Comparison of ENCODE assay signal across 23 cellular contexts in the genomic region with DNA sequence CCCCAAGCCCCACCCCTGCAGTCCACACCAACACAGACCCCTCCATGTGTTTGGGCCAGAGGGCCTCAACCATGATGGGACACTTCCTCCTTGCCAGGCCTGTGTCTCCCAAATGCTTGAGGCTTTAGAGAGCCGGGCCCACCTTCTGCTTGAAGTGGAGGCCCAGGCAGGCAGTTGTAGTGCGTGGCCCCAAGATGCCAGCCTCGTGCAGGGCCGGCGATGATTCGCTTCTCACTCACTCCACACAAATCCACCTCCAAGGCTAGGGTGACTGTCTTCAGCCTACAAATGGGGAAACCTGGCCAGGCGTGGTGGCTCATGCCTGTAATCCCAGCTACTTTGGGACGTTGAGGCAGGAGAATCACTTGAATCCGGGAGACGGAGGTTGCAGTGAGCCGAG. TPM values are rescaled to one million over a fixed set of nuclear protein-coding genes. Genes with fewer than 3 reads are reported as not detected.
DNase-seq lines count a peak whose midpoint lies in the region; ATAC-seq, FAIRE-seq and TF ChIP-seq lines count a peak whose summit lies in the region.
"Had no signal": no experiment of that assay in that cellular context is flagged by ENCODE, and none has a peak within 500 bp of the region (broad histone marks: within the 10 kb centered on the region; RNA-seq: fewer than 3 reads in every experiment).

No MANE protein-coding gene starts in this region.

- peak overlapping the region; percentile 61 for H3K27ac Mint-ChIP-seq in Caco-2 (ENCODE audit: unreplicated experiment)
- H3K27ac Mint-ChIP-seq: activated T-helper 2 cell treated with anti-CD3 and anti-CD28 coated beads, Interferon-gamma antibody, Interleukin-2, Interleukin-4, amounts not matched to agents 10 μg/mL and 5 μg/mL and 100 μg/mL, durations not matched to agents 14 hours and 24 hours and 36 hours; memory B cell had no signal

- BruUV-seq in Caco-2 (replicated peaks; lab: Mats Ljungman, UMichigan) = no TSS peak

- peaks cover 48% of the 10 kb centered on the region for H3K4me1 ChIP-seq in Caco-2
- peaks cover 7 to 17% of the 10 kb centered on the region in 2 donors for H3K4me1 ChIP-seq in neuronal stem cell (ENCODE audit: control insufficient read depth in 2 of 2, insufficient read depth in 1 of 2, low read depth in 1 of 2, low read length in 2 of 2)
- H3K4me1 ChIP-seq: testis had no signal

- H3K4me1 Mint-ChIP-seq in Caco-2 (ENCODE audit: low read depth, unreplicated experiment) = peaks cover 17% of the 10 kb centered on the region

- peaks cover 9% of the 10 kb centered on the region for H3K79me1 ChIP-seq in neuronal stem cell (ENCODE audit: low read depth, low read length)

- H3K9me3 Mint-ChIP-seq in Caco-2 (ENCODE audit: unreplicated experiment) = no peaks in the 10 kb centered on the region
- H3K9me3 Mint-ChIP-seq: activated T-helper 2 cell treated with anti-CD3 and anti-CD28 coated beads, Interferon-gamma antibody, Interleukin-2, Interleukin-4, amounts not matched to agents 10 μg/mL and 5 μg/mL and 100 μg/mL, durations not matched to agents 14 hours and 24 hours and 36 hours; memory B cell had no signal

- H4K8ac ChIP-seq in neuronal stem cell (ENCODE audit: low read depth, low read length) = no peak overlapping the region

- H4K91ac ChIP-seq in neuronal stem cell (ENCODE audit: low read depth, low read length, poor library complexity) = no peak overlapping the region

- DNase-seq in Caco-2 (no peak), HPDE6-E6E7 (ENCODE audit: extremely low spot score) (peak; percentile 44), bronchial epithelial cell (ENCODE audit: low read depth) (peak; percentile 74), neuronal stem cell (ENCODE audit: low spot score) (no peak), omental fat pad (ENCODE audit: low spot score) (no peak)
- DNase-seq in activated effector memory CD4-positive, alpha-beta T cell treated with Interleukin-2 at 50 U/mL for 16 hours = no peak
- DNase-seq: DND-41; erythroblast; KBM-7; NCI-H1105 treated with DMSO at 0.1 percent for 48 hours; NCI-H2171 treated with DMSO at 0.1 percent for 48 hours; NCI-H774; nucleus accumbens; PC-9; stimulated activated CD4-positive, alpha-beta T cell treated with anti-CD3 and anti-CD28 coated beads, Interleukin-2, amount 100 ng/mL, for 48 hours; testis had no signal

- no CpG with 5 or more reads among the region's 11 CpGs for WGBS in neuronal stem cell (ENCODE audit: extremely low coverage in 2 of 2, insufficient read length in 2 of 2, insufficient replicate concordance in 1 of 2), 2 donors

- no peak for TF ChIP-seq CTCF in Caco-2 (IDR thresholded peaks at IDR 0.05; ENCODE audit: insufficient read depth in 1 of 2, low read depth in 1 of 2, low read length in 1 of 2, severe bottlenecking in 1 of 2, unreplicated experiment in 1 of 2)
- TF ChIP-seq CTCF in bronchial epithelial cell (IDR thresholded peaks at IDR 0.05; ENCODE audit: insufficient read depth, low read length, severe bottlenecking) = no peak
- TF ChIP-seq CTCF in omental fat pad (IDR thresholded peaks at IDR 0.05) = no peak

- no peak overlapping the region for H2BK12ac ChIP-seq in neuronal stem cell (ENCODE audit: low read length)

- intact Hi-C loops in Caco-2 (cut with micrococcal nuclease; ENCODE audit: unreplicated experiment) = no loop called here

- H3K9me3 ChIP-seq in Caco-2 = no peaks in the 10 kb centered on the region
- H3K9me3 ChIP-seq in neuronal stem cell (replicated peaks in 1 of 2; ENCODE audit: control insufficient read depth in 2 of 2, insufficient read depth in 1 of 2, low read depth in 1 of 2, low read length in 2 of 2) = peaks cover 0 to 4% of the 10 kb centered on the region in 2 donors
- H3K9me3 ChIP-seq: testis had no signal

- H3K14ac ChIP-seq in neuronal stem cell (ENCODE audit: low read length) = no peak overlapping the region

- peak overlapping the region; percentile 49 for H2BK5ac ChIP-seq in neuronal stem cell (ENCODE audit: low read length)

- no peaks in the 10 kb centered on the region for H3K27me3 ChIP-seq in Caco-2 (replicated peaks; ENCODE audit: control insufficient read depth, insufficient read depth, low read length)
- H3K27me3 ChIP-seq in bronchial epithelial cell (ENCODE audit: control insufficient read depth, insufficient read depth, low read length) = no peaks in the 10 kb centered on the region
- peaks cover 0 to 36% (median 3%) of the 10 kb centered on the region in 3 experiments for H3K27me3 ChIP-seq in neuronal stem cell (ENCODE audit: control insufficient read depth in 3 of 3, insufficient read depth in 3 of 3, low read depth in 1 of 3, low read length in 3 of 3)
- H3K27me3 ChIP-seq: testis had no signal

- H3K4me3 Mint-ChIP-seq in Caco-2 (ENCODE audit: unreplicated experiment) = no peak overlapping the region
- H3K4me3 Mint-ChIP-seq: memory B cell had no signal

- ATAC-seq in omental fat pad (ENCODE audit: low FRiP score) = no peak
- no peak for ATAC-seq in HG03469 (IDR thresholded peaks at IDR 0.05; ENCODE audit: unreplicated experiment)
- ATAC-seq: SK-N-SH treated with all-trans-retinoic acid at 6 μM for 48 hours had no signal

- H3K18ac ChIP-seq in neuronal stem cell (ENCODE audit: low read length) = peak overlapping the region; percentile 33

- H2BK15ac ChIP-seq in neuronal stem cell (ENCODE audit: low read length) = no peak overlapping the region

- no peak overlapping the region for H3K9ac ChIP-seq in neuronal stem cell (ENCODE audit: low read depth, low read length, poor library complexity)

- no peak overlapping the region for H3K4me2 ChIP-seq in neuronal stem cell (ENCODE audit: insufficient read depth, low read length, poor library complexity, severe bottlenecking)
- H3K4me2 ChIP-seq: PC-9 had no signal

- no peak overlapping the region for H2BK120ac ChIP-seq in neuronal stem cell (ENCODE audit: low read depth, low read length)

- H2AFZ ChIP-seq in neuronal stem cell (ENCODE audit: low read length) = no peak overlapping the region
- H2AFZ ChIP-seq: PC-9 had no signal

- CTCF ChIA-PET in Caco-2 (lab: Charles Lee) = interaction anchor here (1.0 kb wide), 1 partner anchor 23 kb away, joined by 4 read pairs; no protein-coding TSS in a partner anchor

- H3K36me3 Mint-ChIP-seq in Caco-2 (ENCODE audit: insufficient read depth, unreplicated experiment) = peaks cover 74% of the 10 kb centered on the region

- no peak overlapping the region for H2AK5ac ChIP-seq in neuronal stem cell (ENCODE audit: low read depth, low read length)

- H3K36me3 ChIP-seq in Caco-2 (ENCODE audit: control insufficient read depth, insufficient read depth, low read length) (peaks cover 6% of the 10 kb centered on the region; the same call in 1 of the 2 replicates), bronchial epithelial cell (ENCODE audit: control insufficient read depth, insufficient read depth, low read length) (peaks cover 4% of the 10 kb centered on the region), neuronal stem cell (replicated peaks in 1 of 2; ENCODE audit: control insufficient read depth in 2 of 2, insufficient read depth in 2 of 2, low read length in 2 of 2) (no peaks in the 10 kb centered on the region)

- POLR2A ChIA-PET in Caco-2 (lab: Charles Lee) = no interaction called here

- H3K27me3 Mint-ChIP-seq in Caco-2 (ENCODE audit: insufficient read depth, unreplicated experiment) = no peaks in the 10 kb centered on the region
- H3K27me3 Mint-ChIP-seq: memory B cell had no signal

- H3K4ac ChIP-seq in neuronal stem cell (ENCODE audit: low read length) = peak overlapping the region; percentile 68

- H3K23ac ChIP-seq in neuronal stem cell (ENCODE audit: low read depth, low read length, poor library complexity) = no peak overlapping the region

- no peak overlapping the region for H3K4me3 ChIP-seq in Caco-2 (ENCODE audit: low read depth, low read length)
- no peak overlapping the region for H3K4me3 ChIP-seq in bronchial epithelial cell (ENCODE audit: low read depth, low read length)
- H3K4me3 ChIP-seq in neuronal stem cell (ENCODE audit: low read length in 2 of 2) = no peak overlapping the region
- H3K4me3 ChIP-seq: coronary artery, PC-9, testis had no signal

- H3K27ac ChIP-seq in neuronal stem cell (replicated peaks; ENCODE audit: low read length) = no peak overlapping the region
- H3K27ac ChIP-seq: C4-2B, coronary artery, PC-9, testis had no signal

- FAIRE-seq in bronchial epithelial cell (lab: Jason Lieb, UNC) = no peak
- FAIRE-seq: TTC549 had no signal

RNA-seq across cellular contexts. Expression of a gene that starts 5.7 kb away (rescaled TPM):
- 74.8 and 82.8 TPM in 2 replicates for total RNA-seq in Caco-2 (2022)
- total RNA-seq in bronchial epithelial cell = 6.3 and 14.0 TPM in 2 replicates
- 14.6 TPM for polyA plus RNA-seq in neuronal stem cell (2013, experiment 1 of 2)
- 14.4 TPM for polyA plus RNA-seq in neuronal stem cell (2013, experiment 2 of 2)
- 10 to 100 TPM; 22.2 to 51.5 (median 31.6) TPM for total RNA-seq in omental fat pad

RNA-seq across cellular contexts. Expression of a gene that starts 44.6 kb away (rescaled TPM):
- total RNA-seq in Caco-2 (2022) (81.5 and 90.5 TPM in 2 replicates), bronchial epithelial cell (15.0 and 18.2 TPM in 2 replicates), omental fat pad (1 to 10 TPM in 2 of 4 donors, under 1 TPM in 1, not detected in 1; 0.46 to 2.2 (median 1.9) TPM)
- polyA plus RNA-seq in neuronal stem cell (2013, experiment 1 of 2) = 4.1 TPM
- 4.2 TPM for polyA plus RNA-seq in neuronal stem cell (2013, experiment 2 of 2)

Comparison
In these comparisons a context has a peak if more than half of its experiments do, and no peak if none do; other contexts are left out.
1. DNase-seq: peak in HPDE6-E6E7 (single experiment) and bronchial epithelial cell (single experiment); none in Caco-2 (0 of 2), neuronal stem cell (single experiment), activated effector memory CD4-positive, alpha-beta T cell treated with Interleukin-2 at 50 U/mL for 16 hours (single experiment) and omental fat pad (single experiment).